ENCODE assay signal across 2 cellular contexts in genomic region chr9:77651203-77651602, GRCh38.
TF ChIP-seq lines count a peak whose summit lies in the region.

No MANE protein-coding gene starts in this region.

TF ChIP-seq in GM23338, 12 proteins besides CTCF, POLR2A, EP300 and RAD21:
- TF ChIP-seq POLR2AphosphoS5 (IDR thresholded peaks at IDR 0.05; ENCODE audit: low read depth) (no peak), ZNF331 (CRISPR knock-in tag; IDR thresholded peaks at IDR 0.05; ENCODE audit: low read depth) (no peak), CREB1 (CRISPR knock-in tag; IDR thresholded peaks at IDR 0.05; ENCODE audit: low read depth) (no peak), EZH2 (IDR thresholded peaks at IDR 0.05; ENCODE audit: low read depth, unreplicated experiment) (no peak)
- TF ChIP-seq, protein P1, sequence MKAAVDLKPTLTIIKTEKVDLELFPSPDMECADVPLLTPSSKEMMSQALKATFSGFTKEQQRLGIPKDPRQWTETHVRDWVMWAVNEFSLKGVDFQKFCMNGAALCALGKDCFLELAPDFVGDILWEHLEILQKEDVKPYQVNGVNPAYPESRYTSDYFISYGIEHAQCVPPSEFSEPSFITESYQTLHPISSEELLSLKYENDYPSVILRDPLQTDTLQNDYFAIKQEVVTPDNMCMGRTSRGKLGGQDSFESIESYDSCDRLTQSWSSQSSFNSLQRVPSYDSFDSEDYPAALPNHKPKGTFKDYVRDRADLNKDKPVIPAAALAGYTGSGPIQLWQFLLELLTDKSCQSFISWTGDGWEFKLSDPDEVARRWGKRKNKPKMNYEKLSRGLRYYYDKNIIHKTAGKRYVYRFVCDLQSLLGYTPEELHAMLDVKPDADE (IDR thresholded peaks at IDR 0.05): no peak
TF ChIP-seq in GM23338: peak in this region for 0.

TF ChIP-seq in H1, 55 proteins besides CTCF, POLR2A, EP300 and RAD21:
- TF ChIP-seq E2F6 (IDR thresholded peaks at IDR 0.05) (no peak), RNF2 (IDR thresholded peaks at IDR 0.05; ENCODE audit: borderline replicate concordance, low read depth, low read length, missing control alignments, poor library complexity, severe bottlenecking) (no peak), JUND (IDR thresholded peaks at IDR 0.05; ENCODE audit: low read length) (no peak), CBX8 (IDR thresholded peaks at IDR 0.05; ENCODE audit: borderline replicate concordance, low read depth, low read length) (no peak), HDAC2 (IDR thresholded peaks at IDR 0.05; ENCODE audit: borderline replicate concordance in 1 of 2, low read depth in 2 of 2, low read length in 2 of 2) (no peak), CHD1 (IDR thresholded peaks at IDR 0.05; ENCODE audit: low read depth, low read length) (no peak), TBP (IDR thresholded peaks at IDR 0.05; ENCODE audit: low read depth, low read length) (no peak), CHD2 (IDR thresholded peaks at IDR 0.05; ENCODE audit: low read length) (no peak), ZNF274 (IDR thresholded peaks at IDR 0.05; ENCODE audit: borderline replicate concordance, extremely low read depth, low read length) (no peak), GTF2F1 (IDR thresholded peaks at IDR 0.05; ENCODE audit: borderline replicate concordance, low read depth, low read length) (no peak), EZH2 (IDR thresholded peaks at IDR 0.05; ENCODE audit: low read depth, low read length, severe bottlenecking) (no peak), BRCA1 (IDR thresholded peaks at IDR 0.05; ENCODE audit: low read depth, low read length) (no peak), TEAD4 (IDR thresholded peaks at IDR 0.05; ENCODE audit: low read depth, low read length) (no peak), BCL11A (IDR thresholded peaks at IDR 0.05; ENCODE audit: low read depth in 2 of 2, low read length in 2 of 2) (no peak), SP4 (IDR thresholded peaks at IDR 0.05; ENCODE audit: low read length) (no peak), SP2 (IDR thresholded peaks at IDR 0.05; ENCODE audit: low read length) (no peak)
